9 cellular contexts compared by ENCODE assay signal in genomic region chr17:17683710-17684365, GRCh38. TPM values are rescaled to one million over a fixed set of nuclear protein-coding genes. Genes with fewer than 3 reads are reported as not detected.
DNase-seq lines count a peak whose midpoint lies in the region; ATAC-seq and TF ChIP-seq lines count a peak whose summit lies in the region.
"Had no signal": no experiment of that assay in that cellular context is flagged by ENCODE, and none has a peak within 500 bp of the region (broad histone marks: within the 10 kb centered on the region; RNA-seq: fewer than 3 reads in every experiment).

No MANE protein-coding gene starts in this region.

- ATAC-seq in HG03280 (IDR thresholded peaks at IDR 0.05; ENCODE audit: unreplicated experiment) (no peak), GM21447 (IDR thresholded peaks at IDR 0.05; ENCODE audit: unreplicated experiment) (no peak)

- H3K36me3 Mint-ChIP-seq in IgD-negative memory B cell (no peaks in the 10 kb centered on the region), chondrocyte (ENCODE audit: low read depth) (no peaks in the 10 kb centered on the region), nephron (ENCODE audit: low read depth) (no peaks in the 10 kb centered on the region)

- peaks cover 4% of the 10 kb centered on the region for H3K27me3 Mint-ChIP-seq in IgD-negative memory B cell
- H3K27me3 Mint-ChIP-seq in chondrocyte (ENCODE audit: low read depth): no peaks in the 10 kb centered on the region
- H3K27me3 Mint-ChIP-seq in nephron (ENCODE audit: low read depth): peaks cover 9% of the 10 kb centered on the region

- H3K4me3 ChIP-seq in AG10803 (ENCODE audit: low read length): peak overlapping the region; percentile 74

- TF ChIP-seq CTCF in AG10803 (conservative IDR thresholded peaks at IDR 0.05; ENCODE audit: low read length) (no peak), chondrocyte (IDR thresholded peaks at IDR 0.05) (no peak), nephron (IDR thresholded peaks at IDR 0.05; ENCODE audit: unreplicated experiment in 3 of 3) (no peak)

- peaks cover 5 to 15% (median 14%) of the 10 kb centered on the region in 3 donors for H3K4me1 Mint-ChIP-seq in IgD-negative memory B cell
- peaks cover 45% of the 10 kb centered on the region for H3K4me1 Mint-ChIP-seq in chondrocyte (ENCODE audit: low read depth)
- H3K4me1 Mint-ChIP-seq in nephron: peaks cover 48% of the 10 kb centered on the region

- H3K4me3 Mint-ChIP-seq in IgD-negative memory B cell (peak overlapping the region; percentile 52 to 95 (median 90)), chondrocyte (ENCODE audit: unreplicated experiment) (peak overlapping the region; percentile 81), nephron (peak overlapping the region; percentile 86 to 98 (median 94))

- H3K9me3 Mint-ChIP-seq in IgD-negative memory B cell (no peaks in the 10 kb centered on the region), chondrocyte (ENCODE audit: low read depth) (no peaks in the 10 kb centered on the region), nephron (no peaks in the 10 kb centered on the region)

- H3K27ac Mint-ChIP-seq in IgD-negative memory B cell (peak overlapping the region in 2 of 3 donors; percentile 88 to 96), chondrocyte (ENCODE audit: unreplicated experiment) (peak overlapping the region; percentile 97), nephron (peak overlapping the region; percentile 83 to 98 (median 94))

- no peak for DNase-seq in AG10803 (ENCODE audit: low read depth)
- no peak for DNase-seq in chondrocyte (ENCODE audit: low spot score)
- DNase-seq in NCI-H146 treated with DMSO at 0.1 percent for 48 hours (lab: John Stamatoyannopoulos, UW; ENCODE audit: unreplicated experiment): no peak
- no peak for DNase-seq in GDM1 (lab: John Stamatoyannopoulos, UW)
- DNase-seq: activated CD8-positive, alpha-beta memory T cell treated with anti-CD3 and anti-CD28 coated beads for 24 hours had no signal

RNA-seq across cellular contexts. Expression of gene RAI1, which starts 2.6 kb away (rescaled TPM):
- polyA plus RNA-seq in IgD-negative memory B cell: 3.0 TPM
- 24.0 to 28.7 TPM (median 28.6 TPM) in 3 replicates for total RNA-seq in chondrocyte
